Comparison of ENCODE assay signal across 2 cellular contexts in genomic region chr10:34145751-34146150, GRCh38.
TF ChIP-seq lines count a peak whose summit lies in the region.

No MANE protein-coding gene starts in this region.

TF ChIP-seq in SK-N-SH treated with all-trans-retinoic acid at 6 μM for 48 hours, 23 proteins besides CTCF, POLR2A, EP300 and RAD21 (continued from another document):
- TF ChIP-seq, protein P1, sequence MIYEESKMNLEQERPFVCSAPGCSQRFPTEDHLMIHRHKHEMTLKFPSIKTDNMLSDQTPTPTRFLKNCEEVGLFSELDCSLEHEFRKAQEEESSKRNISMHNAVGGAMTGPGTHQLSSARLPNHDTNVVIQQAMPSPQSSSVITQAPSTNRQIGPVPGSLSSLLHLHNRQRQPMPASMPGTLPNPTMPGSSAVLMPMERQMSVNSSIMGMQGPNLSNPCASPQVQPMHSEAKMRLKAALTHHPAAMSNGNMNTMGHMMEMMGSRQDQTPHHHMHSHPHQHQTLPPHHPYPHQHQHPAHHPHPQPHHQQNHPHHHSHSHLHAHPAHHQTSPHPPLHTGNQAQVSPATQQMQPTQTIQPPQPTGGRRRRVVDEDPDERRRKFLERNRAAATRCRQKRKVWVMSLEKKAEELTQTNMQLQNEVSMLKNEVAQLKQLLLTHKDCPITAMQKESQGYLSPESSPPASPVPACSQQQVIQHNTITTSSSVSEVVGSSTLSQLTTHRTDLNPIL (CRISPR knock-in tag; IDR thresholded peaks at IDR 0.05; ENCODE audit: low read depth) = no peak

TF ChIP-seq in SK-N-SH, 30 proteins besides CTCF, POLR2A, EP300 and RAD21:
- TF ChIP-seq, protein P2, sequence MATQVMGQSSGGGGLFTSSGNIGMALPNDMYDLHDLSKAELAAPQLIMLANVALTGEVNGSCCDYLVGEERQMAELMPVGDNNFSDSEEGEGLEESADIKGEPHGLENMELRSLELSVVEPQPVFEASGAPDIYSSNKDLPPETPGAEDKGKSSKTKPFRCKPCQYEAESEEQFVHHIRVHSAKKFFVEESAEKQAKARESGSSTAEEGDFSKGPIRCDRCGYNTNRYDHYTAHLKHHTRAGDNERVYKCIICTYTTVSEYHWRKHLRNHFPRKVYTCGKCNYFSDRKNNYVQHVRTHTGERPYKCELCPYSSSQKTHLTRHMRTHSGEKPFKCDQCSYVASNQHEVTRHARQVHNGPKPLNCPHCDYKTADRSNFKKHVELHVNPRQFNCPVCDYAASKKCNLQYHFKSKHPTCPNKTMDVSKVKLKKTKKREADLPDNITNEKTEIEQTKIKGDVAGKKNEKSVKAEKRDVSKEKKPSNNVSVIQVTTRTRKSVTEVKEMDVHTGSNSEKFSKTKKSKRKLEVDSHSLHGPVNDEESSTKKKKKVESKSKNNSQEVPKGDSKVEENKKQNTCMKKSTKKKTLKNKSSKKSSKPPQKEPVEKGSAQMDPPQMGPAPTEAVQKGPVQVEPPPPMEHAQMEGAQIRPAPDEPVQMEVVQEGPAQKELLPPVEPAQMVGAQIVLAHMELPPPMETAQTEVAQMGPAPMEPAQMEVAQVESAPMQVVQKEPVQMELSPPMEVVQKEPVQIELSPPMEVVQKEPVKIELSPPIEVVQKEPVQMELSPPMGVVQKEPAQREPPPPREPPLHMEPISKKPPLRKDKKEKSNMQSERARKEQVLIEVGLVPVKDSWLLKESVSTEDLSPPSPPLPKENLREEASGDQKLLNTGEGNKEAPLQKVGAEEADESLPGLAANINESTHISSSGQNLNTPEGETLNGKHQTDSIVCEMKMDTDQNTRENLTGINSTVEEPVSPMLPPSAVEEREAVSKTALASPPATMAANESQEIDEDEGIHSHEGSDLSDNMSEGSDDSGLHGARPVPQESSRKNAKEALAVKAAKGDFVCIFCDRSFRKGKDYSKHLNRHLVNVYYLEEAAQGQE (IDR thresholded peaks at IDR 0.05; ENCODE audit: low read depth, low read length) = no peak
- TF ChIP-seq IRF3 (IDR thresholded peaks at IDR 0.05; ENCODE audit: low read depth, low read length) (no peak), RFX5 (IDR thresholded peaks at IDR 0.05; ENCODE audit: low read length) (no peak), TAF1 (IDR thresholded peaks at IDR 0.05; ENCODE audit: borderline replicate concordance, low read depth, low read length) (no peak), FOXJ3 (CRISPR knock-in tag; IDR thresholded peaks at IDR 0.05) (no peak)
